ENCODE assay signal across 1 cellular context in genomic region chr15:40754883-40755815, GRCh38.
TF ChIP-seq lines count a peak whose summit lies in the region.

RMDN3 (minus strand) TSS chr15:40755254; CDS start chr15:40754783, 471 bp downstream.

TF ChIP-seq in K562, 482 proteins besides CTCF, POLR2A, EP300 and RAD21 (continued from another document and continues in another):
- TF ChIP-seq VEZF1 (CRISPR knock-in tag; IDR thresholded peaks at IDR 0.05) (peak; percentile 87), SAP30 (IDR thresholded peaks at IDR 0.05; ENCODE audit: borderline replicate concordance, insufficient read depth, low read depth, low read length, poor library complexity, severe bottlenecking) (peak; percentile 77), ERF (CRISPR knock-in tag; IDR thresholded peaks at IDR 0.05) (no peak), BRF1 (IDR thresholded peaks at IDR 0.05; ENCODE audit: borderline replicate concordance, extremely low read depth, insufficient read length) (no peak), ZNF318 (IDR thresholded peaks at IDR 0.05; ENCODE audit: borderline replicate concordance in 1 of 2, low read depth in 1 of 2) (no peak), HCFC1 (IDR thresholded peaks at IDR 0.05; ENCODE audit: low read depth, low read length) (peak; percentile 87), ZNF277 (CRISPR knock-in tag; IDR thresholded peaks at IDR 0.05; ENCODE audit: borderline replicate concordance) (no peak), ARID3B (CRISPR knock-in tag; IDR thresholded peaks at IDR 0.05; ENCODE audit: borderline replicate concordance) (no peak), TAF15 (IDR thresholded peaks at IDR 0.05; ENCODE audit: low read depth, low read length) (no peak), HMGN3 (IDR thresholded peaks at IDR 0.05; ENCODE audit: borderline replicate concordance, extremely low read depth, insufficient read length, low read depth, low read length) (peak; percentile 81), ATF1 (CRISPR knock-in tag; IDR thresholded peaks at IDR 0.05) (peak; percentile 97), ATF1 (tag; IDR thresholded peaks at IDR 0.05) (peak; percentile 99), YY1 (IDR thresholded peaks at IDR 0.05; ENCODE audit: borderline replicate concordance in 1 of 3, control insufficient read depth in 1 of 3, extremely low read depth in 1 of 3, insufficient read depth in 3 of 3, insufficient read length in 1 of 3, insufficient replicate concordance in 2 of 3, low read depth in 1 of 3, low read length in 2 of 3) (peak in 2 of 3 experiments; percentile 80 to 86), RBFOX2 (IDR thresholded peaks at IDR 0.05; ENCODE audit: low read depth, low read length) (peak; percentile 97), MNT (conservative IDR thresholded peaks at IDR 0.05) (peak; percentile 88 to 97), KLF6 (CRISPR knock-in tag; IDR thresholded peaks at IDR 0.05; ENCODE audit: borderline replicate concordance) (peak; percentile 14; the same call in 1 of the 2 replicates), NFE2 (IDR thresholded peaks at IDR 0.05; ENCODE audit: low read depth) (peak; percentile 2; the same call in 1 of the 2 replicates), CREM (IDR thresholded peaks at IDR 0.05; ENCODE audit: low read depth) (peak; percentile 99), TEAD1 (CRISPR knock-in tag; IDR thresholded peaks at IDR 0.05) (peak in 1 of 2 experiments; percentile 76; a peak in 1 of 4 replicates), FOXK2 (conservative IDR thresholded peaks at IDR 0.05 in 1 of 2, IDR thresholded peaks at IDR 0.05 in 1 of 2; ENCODE audit: low read depth in 2 of 2) (peak; percentile 73 to 82; a peak in 3 of 4 replicates), GABPA (tag; conservative IDR thresholded peaks at IDR 0.05; ENCODE audit: low read depth) (0 out of 2 replicates have a peak, but pooled peaks have one; percentile 25), ZKSCAN3 (CRISPR knock-in tag; IDR thresholded peaks at IDR 0.05) (no peak), KDM2B (CRISPR knock-in tag; IDR thresholded peaks at IDR 0.05) (no peak), PCBP2 (IDR thresholded peaks at IDR 0.05; ENCODE audit: low read depth, low read length, poor library complexity, severe bottlenecking) (no peak), BRD4 (IDR thresholded peaks at IDR 0.05) (peak; percentile 82; the same call in 1 of the 2 replicates), SIN3B (IDR thresholded peaks at IDR 0.05; ENCODE audit: low read depth) (peak; percentile 92)
- TF ChIP-seq, protein P1, sequence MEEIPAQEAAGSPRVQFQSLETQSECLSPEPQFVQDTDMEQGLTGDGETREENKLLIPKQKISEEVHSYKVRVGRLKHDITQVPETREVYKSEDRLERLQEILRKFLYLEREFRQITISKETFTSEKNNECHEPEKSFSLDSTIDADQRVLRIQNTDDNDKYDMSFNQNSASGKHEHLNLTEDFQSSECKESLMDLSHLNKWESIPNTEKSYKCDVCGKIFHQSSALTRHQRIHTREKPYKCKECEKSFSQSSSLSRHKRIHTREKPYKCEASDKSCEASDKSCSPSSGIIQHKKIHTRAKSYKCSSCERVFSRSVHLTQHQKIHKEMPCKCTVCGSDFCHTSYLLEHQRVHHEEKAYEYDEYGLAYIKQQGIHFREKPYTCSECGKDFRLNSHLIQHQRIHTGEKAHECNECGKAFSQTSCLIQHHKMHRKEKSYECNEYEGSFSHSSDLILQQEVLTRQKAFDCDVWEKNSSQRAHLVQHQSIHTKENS (CRISPR knock-in tag; IDR thresholded peaks at IDR 0.05), result no peak
- TF ChIP-seq, protein P2, sequence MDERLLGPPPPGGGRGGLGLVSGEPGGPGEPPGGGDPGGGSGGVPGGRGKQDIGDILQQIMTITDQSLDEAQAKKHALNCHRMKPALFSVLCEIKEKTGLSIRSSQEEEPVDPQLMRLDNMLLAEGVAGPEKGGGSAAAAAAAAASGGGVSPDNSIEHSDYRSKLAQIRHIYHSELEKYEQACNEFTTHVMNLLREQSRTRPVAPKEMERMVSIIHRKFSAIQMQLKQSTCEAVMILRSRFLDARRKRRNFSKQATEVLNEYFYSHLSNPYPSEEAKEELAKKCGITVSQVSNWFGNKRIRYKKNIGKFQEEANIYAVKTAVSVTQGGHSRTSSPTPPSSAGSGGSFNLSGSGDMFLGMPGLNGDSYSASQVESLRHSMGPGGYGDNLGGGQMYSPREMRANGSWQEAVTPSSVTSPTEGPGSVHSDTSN (CRISPR knock-in tag; IDR thresholded peaks at IDR 0.05; ENCODE audit: low read depth), result no peak
- TF ChIP-seq, protein P2 (tag; conservative IDR thresholded peaks at IDR 0.05; ENCODE audit: low read depth), result peak; percentile 74
- TF ChIP-seq, protein P3, sequence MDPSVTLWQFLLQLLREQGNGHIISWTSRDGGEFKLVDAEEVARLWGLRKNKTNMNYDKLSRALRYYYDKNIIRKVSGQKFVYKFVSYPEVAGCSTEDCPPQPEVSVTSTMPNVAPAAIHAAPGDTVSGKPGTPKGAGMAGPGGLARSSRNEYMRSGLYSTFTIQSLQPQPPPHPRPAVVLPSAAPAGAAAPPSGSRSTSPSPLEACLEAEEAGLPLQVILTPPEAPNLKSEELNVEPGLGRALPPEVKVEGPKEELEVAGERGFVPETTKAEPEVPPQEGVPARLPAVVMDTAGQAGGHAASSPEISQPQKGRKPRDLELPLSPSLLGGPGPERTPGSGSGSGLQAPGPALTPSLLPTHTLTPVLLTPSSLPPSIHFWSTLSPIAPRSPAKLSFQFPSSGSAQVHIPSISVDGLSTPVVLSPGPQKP (CRISPR knock-in tag; IDR thresholded peaks at IDR 0.05), result no peak
- TF ChIP-seq, protein P4, sequence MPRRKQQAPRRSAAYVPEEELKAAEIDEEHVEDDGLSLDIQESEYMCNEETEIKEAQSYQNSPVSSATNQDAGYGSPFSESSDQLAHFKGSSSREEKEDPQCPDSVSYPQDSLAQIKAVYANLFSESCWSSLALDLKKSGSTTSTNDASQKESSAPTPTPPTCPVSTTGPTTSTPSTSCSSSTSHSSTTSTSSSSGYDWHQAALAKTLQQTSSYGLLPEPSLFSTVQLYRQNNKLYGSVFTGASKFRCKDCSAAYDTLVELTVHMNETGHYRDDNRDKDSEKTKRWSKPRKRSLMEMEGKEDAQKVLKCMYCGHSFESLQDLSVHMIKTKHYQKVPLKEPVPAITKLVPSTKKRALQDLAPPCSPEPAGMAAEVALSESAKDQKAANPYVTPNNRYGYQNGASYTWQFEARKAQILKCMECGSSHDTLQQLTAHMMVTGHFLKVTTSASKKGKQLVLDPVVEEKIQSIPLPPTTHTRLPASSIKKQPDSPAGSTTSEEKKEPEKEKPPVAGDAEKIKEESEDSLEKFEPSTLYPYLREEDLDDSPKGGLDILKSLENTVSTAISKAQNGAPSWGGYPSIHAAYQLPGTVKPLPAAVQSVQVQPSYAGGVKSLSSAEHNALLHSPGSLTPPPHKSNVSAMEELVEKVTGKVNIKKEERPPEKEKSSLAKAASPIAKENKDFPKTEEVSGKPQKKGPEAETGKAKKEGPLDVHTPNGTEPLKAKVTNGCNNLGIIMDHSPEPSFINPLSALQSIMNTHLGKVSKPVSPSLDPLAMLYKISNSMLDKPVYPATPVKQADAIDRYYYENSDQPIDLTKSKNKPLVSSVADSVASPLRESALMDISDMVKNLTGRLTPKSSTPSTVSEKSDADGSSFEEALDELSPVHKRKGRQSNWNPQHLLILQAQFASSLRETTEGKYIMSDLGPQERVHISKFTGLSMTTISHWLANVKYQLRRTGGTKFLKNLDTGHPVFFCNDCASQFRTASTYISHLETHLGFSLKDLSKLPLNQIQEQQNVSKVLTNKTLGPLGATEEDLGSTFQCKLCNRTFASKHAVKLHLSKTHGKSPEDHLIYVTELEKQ (CRISPR knock-in tag; IDR thresholded peaks at IDR 0.05), result no peak
